In the genomic region with DNA sequence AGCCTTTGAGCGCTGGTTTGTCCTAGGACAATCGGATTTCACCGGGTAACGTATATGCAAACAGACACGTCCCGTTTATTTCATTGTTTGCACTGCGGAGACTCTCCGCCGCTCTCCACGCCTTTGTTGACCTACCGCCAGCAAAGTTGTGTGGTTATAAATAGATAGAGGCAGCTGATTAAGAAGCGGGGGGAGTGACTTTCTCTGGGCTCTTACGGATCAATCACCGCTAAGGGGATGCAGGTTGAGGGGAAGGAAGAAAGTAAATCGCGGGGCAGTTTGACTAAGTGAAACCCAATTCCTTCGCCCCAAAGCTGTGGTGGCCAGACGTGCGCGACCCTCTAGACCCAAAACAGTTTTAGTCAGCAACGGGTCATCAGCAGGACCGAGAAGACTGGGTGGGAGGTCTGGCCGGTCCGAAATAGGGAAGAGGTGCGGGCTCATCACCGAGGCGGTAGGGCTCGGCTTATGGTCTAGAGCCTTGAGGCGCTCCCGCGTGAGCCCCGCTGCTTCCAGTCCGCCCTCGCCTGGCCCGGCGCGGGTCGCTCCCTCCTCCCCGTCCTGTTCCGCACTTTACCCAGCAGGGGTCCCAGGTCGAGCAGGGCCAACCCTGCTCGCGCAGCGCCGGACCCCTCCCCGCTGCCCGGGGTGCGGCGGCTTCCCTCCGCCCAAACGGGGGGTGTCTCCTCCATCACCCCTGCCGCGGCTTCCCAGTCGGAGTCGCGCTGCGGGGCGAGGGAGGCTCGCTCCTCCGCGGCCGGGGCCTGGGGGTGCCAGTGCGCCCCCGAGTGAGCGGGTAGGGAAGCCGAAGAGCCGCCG, we compare ENCODE assay signal across 8 cellular contexts.
DNase-seq lines count a peak whose midpoint lies in the region; ATAC-seq, FAIRE-seq and TF ChIP-seq lines count a peak whose summit lies in the region.

No MANE protein-coding gene starts in this region.

- H3K9me3 Mint-ChIP-seq in endodermal cell: no peaks in the 10 kb centered on the region

- TF ChIP-seq CTCF in AG04449 (IDR thresholded peaks at IDR 0.05; ENCODE audit: insufficient read depth, low read length, missing control alignments) (no peak), endodermal cell (conservative IDR thresholded peaks at IDR 0.05) (peak; percentile 38), D721Med (IDR thresholded peaks at IDR 0.05; ENCODE audit: insufficient read depth, missing control alignments) (no peak)

- H3K36me3 ChIP-seq in endodermal cell (ENCODE audit: control insufficient read depth, insufficient read depth, low read length): no peaks in the 10 kb centered on the region
- H3K36me3 ChIP-seq in mucosa of rectum (ENCODE audit: control insufficient read depth in 2 of 2, insufficient read depth in 2 of 2, low read length in 2 of 2): no peaks in the 10 kb centered on the region

- H3K4me1 Mint-ChIP-seq in endodermal cell: peaks cover 26% of the 10 kb centered on the region

- H3K27me3 ChIP-seq in endodermal cell (ENCODE audit: control insufficient read depth, insufficient read depth, low read length, poor library complexity, severe bottlenecking): peaks cover 16% of the 10 kb centered on the region
- peaks cover 25 to 48% of the 10 kb centered on the region in 2 donors for H3K27me3 ChIP-seq in mucosa of rectum (ENCODE audit: control insufficient read depth in 2 of 2, insufficient read depth in 2 of 2, low read length in 2 of 2)

- peak overlapping the region; percentile 21 for H3K27ac Mint-ChIP-seq in endodermal cell

- H3K9me3 ChIP-seq in endodermal cell (ENCODE audit: control insufficient read depth, low read length): no peaks in the 10 kb centered on the region
- H3K9me3 ChIP-seq in mucosa of rectum (ENCODE audit: control insufficient read depth in 2 of 2, low read length in 2 of 2): no peaks in the 10 kb centered on the region

- H3K4me3 Mint-ChIP-seq in endodermal cell: peak overlapping the region; percentile 82

- H3K9ac ChIP-seq in endodermal cell (ENCODE audit: extremely low read depth, low read length, poor library complexity, severe bottlenecking) (peak overlapping the region; percentile 73), mucosa of rectum (ENCODE audit: low read depth in 1 of 2, low read length in 2 of 2) (peak overlapping the region in 1 of 2 donors; percentile 23)

- no peak for FAIRE-seq in D721Med (lab: Jason Lieb, UNC)

- WGBS in endodermal cell (ENCODE audit: insufficient coverage in 1 of 2, insufficient read length in 1 of 2), 2 experiments: 0 to 3% methylated on average over 25 to 68 of the region's 68 CpGs

- DNase-seq in AG04449 (ENCODE audit: low read depth, low spot score): no peak
- DNase-seq in SHP77 (lab: John Stamatoyannopoulos, UW): peak; percentile 46 to 62
- DNase-seq in endodermal cell: peak; percentile 91
- DNase-seq in dedifferentiated amniotic fluid mesenchymal stem cell (ENCODE audit: extremely low spot score): no peak
- DNase-seq in D721Med (ENCODE audit: insufficient read length, low spot score): no peak

- peak overlapping the region; percentile 44 for H3K4me3 ChIP-seq in AG04449 (ENCODE audit: low read depth, low read length)
- peak overlapping the region; percentile 87 for H3K4me3 ChIP-seq in endodermal cell (ENCODE audit: low read length)
- peak overlapping the region; percentile 50 to 67 for H3K4me3 ChIP-seq in mucosa of rectum (ENCODE audit: low read length in 2 of 2)

- H3K27ac ChIP-seq in endodermal cell (ENCODE audit: low read depth, low read length) (peak overlapping the region; percentile 26), mucosa of rectum (ENCODE audit: low read depth in 2 of 2, low read length in 2 of 2) (no peak overlapping the region)

- no peaks in the 10 kb centered on the region for H3K36me3 Mint-ChIP-seq in endodermal cell (ENCODE audit: low read depth)

- POLR2A ChIA-PET in AG04449 (lab: Yijun Ruan, JAX): no interaction called here

- ATAC-seq in GM18505 (IDR thresholded peaks at IDR 0.05; ENCODE audit: unreplicated experiment) (peak; percentile 65), HG03378 (IDR thresholded peaks at IDR 0.05; ENCODE audit: unreplicated experiment) (peak; percentile 42)

- peaks cover 56% of the 10 kb centered on the region for H3K27me3 Mint-ChIP-seq in endodermal cell (ENCODE audit: insufficient read depth)

- CTCF ChIA-PET in AG04449 (lab: Yijun Ruan, JAX): no interaction called here

- no peak for TF ChIP-seq POLR2A in GM18505 (IDR thresholded peaks at IDR 0.05; ENCODE audit: borderline replicate concordance, extremely low read depth, insufficient read depth, insufficient read length)

- H3K4me1 ChIP-seq in endodermal cell (ENCODE audit: control insufficient read depth, insufficient read depth, low read length) (peaks cover 7% of the 10 kb centered on the region), mucosa of rectum (ENCODE audit: control insufficient read depth in 2 of 2, insufficient read depth in 2 of 2, low read length in 2 of 2) (peaks cover 13 to 17% of the 10 kb centered on the region in 2 donors)

Comparison
In these comparisons a context has a peak if more than half of its experiments do, and no peak if none do; other contexts are left out.
1. DNase-seq: peak in SHP77 (2 of 2) and endodermal cell (single experiment); none in AG04449 (single experiment), dedifferentiated amniotic fluid mesenchymal stem cell (single experiment) and D721Med (single experiment).
2. Peak in every context shown above with its lines, with median percentiles within 50 percentile points of each other: H3K4me3 ChIP-seq.